In the genomic region with DNA sequence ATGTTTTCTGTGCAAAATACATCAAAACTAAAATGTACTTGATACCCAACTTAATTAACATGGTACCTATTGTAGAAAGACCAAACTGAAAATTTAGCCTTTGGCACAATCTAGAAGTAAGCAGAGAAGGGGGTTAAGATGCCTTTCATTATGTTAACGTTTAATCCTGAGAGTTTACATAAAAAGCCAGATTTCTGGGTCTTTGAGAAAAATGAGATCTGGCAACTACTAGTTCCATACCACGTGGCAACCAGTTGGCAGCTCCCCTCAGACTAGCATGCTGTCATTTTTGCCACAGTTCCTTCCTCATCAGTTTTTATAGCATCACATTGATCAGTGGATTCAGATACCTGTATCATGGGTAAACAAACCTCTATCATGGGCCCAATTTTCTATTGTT, we compare ENCODE assay signal across 8 cellular contexts. TPM values are rescaled to one million over a fixed set of nuclear protein-coding genes. Genes with fewer than 3 reads are reported as not detected.
DNase-seq lines count a peak whose midpoint lies in the region; ATAC-seq and TF ChIP-seq lines count a peak whose summit lies in the region.

No MANE protein-coding gene starts in this region.

- H3K9ac ChIP-seq in BLaER1 treated with 17β-estradiol and CSF1 and Interleukin-3, amounts not matched to agents 10 nM and 100 nM: peak overlapping the region; percentile 93 to 99 (median 96); a peak in 21 of 22 replicates
- H3K9ac ChIP-seq in iPS-20b (ENCODE audit: low read depth, low read length): peak overlapping the region; percentile 97; the same call in 1 of the 2 replicates

- H3K27ac ChIP-seq in BLaER1 treated with 17β-estradiol and CSF1 and Interleukin-3, amounts not matched to agents 10 nM and 100 nM: peak overlapping the region in 10 of 11 experiments; percentile 87 to 97 (median 96); a peak in 13 of 22 replicates
- H3K27ac ChIP-seq in HL-60 (replicated peaks): peak overlapping the region; percentile 92
- H3K27ac ChIP-seq in iPS-20b (ENCODE audit: low read length): no peak overlapping the region
- peak overlapping the region; percentile 94 for H3K27ac ChIP-seq in upper lobe of right lung

- H3K27me3 ChIP-seq in BLaER1 treated with 17β-estradiol and CSF1 and Interleukin-3, amounts not matched to agents 10 nM and 100 nM: no peaks in the 10 kb centered on the region
- no peaks in the 10 kb centered on the region for H3K27me3 ChIP-seq in HL-60 (ENCODE audit: insufficient read depth, poor library complexity, severe bottlenecking)
- no peaks in the 10 kb centered on the region for H3K27me3 ChIP-seq in iPS-20b (ENCODE audit: insufficient read depth, low read length)
- no peaks in the 10 kb centered on the region for H3K27me3 ChIP-seq in upper lobe of right lung

- ATAC-seq in upper lobe of right lung: no peak

- CTCF ChIA-PET in activated CD4-positive, alpha-beta memory T cell treated with anti-CD3 and anti-CD28 coated beads, Interleukin-2, amount 10 ng/mL, durations not matched to agents 7 days and 5 days (lab: Charles Lee): interaction anchor here (1.4 kb wide), 1 partner anchor 9 kb away, joined by 5 read pairs; no protein-coding TSS in a partner anchor

- H3K36me3 ChIP-seq in BLaER1 treated with 17β-estradiol and CSF1 and Interleukin-3, amounts not matched to agents 10 nM and 100 nM: peaks cover 0 to 27% (median 12%) of the 10 kb centered on the region in 11 experiments; a peak in 14 of 22 replicates
- H3K36me3 ChIP-seq in iPS-20b (ENCODE audit: insufficient read depth, low read depth, low read length): no peaks in the 10 kb centered on the region
- no peaks in the 10 kb centered on the region for H3K36me3 ChIP-seq in upper lobe of right lung

- intact Hi-C loops in upper lobe of right lung (cut with DNase I): no loop called here

- peaks cover 0 to 14% (median 9%) of the 10 kb centered on the region in 11 experiments; a peak in 18 of 22 replicates for H3K9me3 ChIP-seq in BLaER1 treated with 17β-estradiol and CSF1 and Interleukin-3, amounts not matched to agents 10 nM and 100 nM (replicated peaks in 1 of 11)
- no peaks in the 10 kb centered on the region for H3K9me3 ChIP-seq in iPS-20b (ENCODE audit: insufficient read depth, low read depth, low read length)
- no peaks in the 10 kb centered on the region for H3K9me3 ChIP-seq in upper lobe of right lung

- peaks cover 53% of the 10 kb centered on the region for H3K4me1 Mint-ChIP-seq in activated CD4-positive, alpha-beta memory T cell treated with anti-CD3 and anti-CD28 coated beads, Interleukin-2, amount 10 ng/mL, durations not matched to agents 7 days and 5 days

- POLR2A ChIA-PET in activated CD4-positive, alpha-beta memory T cell treated with anti-CD3 and anti-CD28 coated beads, Interleukin-2, amount 10 ng/mL, durations not matched to agents 7 days and 5 days (lab: Charles Lee): interaction anchor here (1.2 to 4.0 kb wide), 3 partner anchors 9 to 61 kb away, joined by 3 to 37 read pairs (median 6); partner anchors contain the start of gene CDC73

- peak overlapping the region; percentile 79 to 97 (median 92) for H3K4me3 ChIP-seq in BLaER1 treated with 17β-estradiol and CSF1 and Interleukin-3, amounts not matched to agents 10 nM and 100 nM
- H3K4me3 ChIP-seq in HL-60 (replicated peaks; ENCODE audit: insufficient read depth, low read length): peak overlapping the region; percentile 86
- peak overlapping the region; percentile 96 for H3K4me3 ChIP-seq in iPS-20b (ENCODE audit: low read length)
- peak overlapping the region; percentile 91 for H3K4me3 ChIP-seq in upper lobe of right lung

- H3K4me1 ChIP-seq in BLaER1 treated with 17β-estradiol and CSF1 and Interleukin-3, amounts not matched to agents 10 nM and 100 nM: peaks cover 24 to 55% (median 31%) of the 10 kb centered on the region in 10 experiments
- H3K4me1 ChIP-seq in iPS-20b (ENCODE audit: insufficient read depth, low read length) (peaks cover 5% of the 10 kb centered on the region; the same call in 1 of the 2 replicates), upper lobe of right lung (peaks cover 23% of the 10 kb centered on the region)

- H3K4me2 ChIP-seq in BLaER1 treated with 17β-estradiol and CSF1 and Interleukin-3, amounts not matched to agents 10 nM and 100 nM: peak overlapping the region; percentile 84 to 96 (median 90)

- peak overlapping the region; percentile 100 for H3K4me3 Mint-ChIP-seq in activated CD4-positive, alpha-beta memory T cell treated with anti-CD3 and anti-CD28 coated beads, Interleukin-2, amount 10 ng/mL, durations not matched to agents 7 days and 5 days

- no peaks in the 10 kb centered on the region for H3K27me3 Mint-ChIP-seq in activated CD4-positive, alpha-beta memory T cell treated with anti-CD3 and anti-CD28 coated beads, Interleukin-2, amount 10 ng/mL, durations not matched to agents 7 days and 5 days

- peak overlapping the region; percentile 37 for H3K27ac Mint-ChIP-seq in activated CD4-positive, alpha-beta memory T cell treated with anti-CD3 and anti-CD28 coated beads, Interleukin-2, amount 10 ng/mL, durations not matched to agents 7 days and 5 days

- TF ChIP-seq CTCF in HL-60 (IDR thresholded peaks at IDR 0.05; ENCODE audit: insufficient read depth, low read length) (no peak), upper lobe of right lung (IDR thresholded peaks at IDR 0.05) (no peak)

- peaks cover 4 to 40% (median 27%) of the 10 kb centered on the region in 11 experiments; a peak in 16 of 22 replicates for H4K20me1 ChIP-seq in BLaER1 treated with 17β-estradiol and CSF1 and Interleukin-3, amounts not matched to agents 10 nM and 100 nM

- peak in 1 of 2 experiments; percentile 42 for DNase-seq in HL-60 (ENCODE audit: low read depth in 1 of 2, low spot score in 1 of 2)
- DNase-seq in activated CD4-positive, alpha-beta memory T cell treated with anti-CD3 and anti-CD28 coated beads, Interleukin-2, amount 10 ng/mL, durations not matched to agents 7 days and 5 days: no peak
- no peak for DNase-seq in upper lobe of right lung
- no peak for DNase-seq in DMS79 treated with DMSO at 0.1 percent for 48 hours (lab: John Stamatoyannopoulos, UW)
- no peak for DNase-seq in iPS-NIHi7 (ENCODE audit: extremely low spot score)
- no peak for DNase-seq in DMS53 (lab: John Stamatoyannopoulos, UW)

- peaks cover 40% of the 10 kb centered on the region for H3K36me3 Mint-ChIP-seq in activated CD4-positive, alpha-beta memory T cell treated with anti-CD3 and anti-CD28 coated beads, Interleukin-2, amount 10 ng/mL, durations not matched to agents 7 days and 5 days (ENCODE audit: low read depth)

- no peaks in the 10 kb centered on the region for H3K9me3 Mint-ChIP-seq in activated CD4-positive, alpha-beta memory T cell treated with anti-CD3 and anti-CD28 coated beads, Interleukin-2, amount 10 ng/mL, durations not matched to agents 7 days and 5 days

RNA-seq across cellular contexts. Expression of gene RO60, which starts 1.5 kb away (rescaled TPM):
- total RNA-seq in activated CD4-positive, alpha-beta memory T cell treated with anti-CD3 and anti-CD28 coated beads, Interleukin-2, amount 10 ng/mL, durations not matched to agents 7 days and 5 days: 10 to 100 TPM; 64.4 to 67.5 TPM
- total RNA-seq in upper lobe of right lung: 73.5 TPM

RNA-seq across cellular contexts. Expression of gene UCHL5, which starts 1.8 kb away (rescaled TPM):
- 10 to 100 TPM; 44.8 to 45.4 TPM for total RNA-seq in activated CD4-positive, alpha-beta memory T cell treated with anti-CD3 and anti-CD28 coated beads, Interleukin-2, amount 10 ng/mL, durations not matched to agents 7 days and 5 days
- total RNA-seq in upper lobe of right lung: 23.8 TPM

RNA-seq across cellular contexts. Expression of gene GLRX2, which starts 44.3 kb away (rescaled TPM):
- total RNA-seq in activated CD4-positive, alpha-beta memory T cell treated with anti-CD3 and anti-CD28 coated beads, Interleukin-2, amount 10 ng/mL, durations not matched to agents 7 days and 5 days: 10 to 100 TPM; 16.1 to 18.0 TPM
- 19.0 TPM for total RNA-seq in upper lobe of right lung
